22 cellular contexts compared by ENCODE assay signal in genomic region chr2:233821709-233822100, GRCh38. TPM values are rescaled to one million over a fixed set of nuclear protein-coding genes. Genes with fewer than 3 reads are reported as not detected.
A peak's percentile ranks its signal among the peaks of the same experiment; 100 is the strongest.
DNase-seq lines count a peak whose midpoint lies in the region; ATAC-seq and TF ChIP-seq lines count a peak whose summit lies in the region.
"Had no signal": no experiment of that assay in that cellular context is flagged by ENCODE, and none has a peak within 500 bp of the region (broad histone marks: within the 10 kb centered on the region; RNA-seq: fewer than 3 reads in every experiment).

No MANE protein-coding gene starts in this region.

- peaks cover 0 to 2% of the 10 kb centered on the region in 2 donors for H3K9me3 Mint-ChIP-seq in stimulated activated naive B cell treated with anti-CD40 and anti-IgM and Interleukin-4, amounts not matched to agents 10 μg/mL and 1 μg/mL and 100 μg/mL, for 72 hours

- H3K27me3 Mint-ChIP-seq in stimulated activated naive B cell treated with anti-CD40 and anti-IgM and Interleukin-4, amounts not matched to agents 10 μg/mL and 1 μg/mL and 100 μg/mL, for 72 hours: peaks cover 6 to 9% of the 10 kb centered on the region in 2 donors

- TF ChIP-seq CTCF in upper lobe of right lung (IDR thresholded peaks at IDR 0.05): no peak

- H3K9me3 ChIP-seq in upper lobe of right lung: no peaks in the 10 kb centered on the region

- H3K36me3 ChIP-seq in upper lobe of right lung: no peaks in the 10 kb centered on the region

- H3K4me1 Mint-ChIP-seq in stimulated activated naive B cell treated with anti-CD40 and anti-IgM and Interleukin-4, amounts not matched to agents 10 μg/mL and 1 μg/mL and 100 μg/mL, for 72 hours: no peaks in the 10 kb centered on the region
- H3K4me1 Mint-ChIP-seq: IgD-negative memory B cell had no signal

- no peaks in the 10 kb centered on the region for H3K36me3 Mint-ChIP-seq in stimulated activated naive B cell treated with anti-CD40 and anti-IgM and Interleukin-4, amounts not matched to agents 10 μg/mL and 1 μg/mL and 100 μg/mL, for 72 hours
- H3K36me3 Mint-ChIP-seq: IgD-negative memory B cell had no signal

- intact Hi-C loops in posterior vena cava (cut with DNase I) (loop anchor here in 1 of 2 donors (5.0 kb wide), 1 partner anchor 1686 kb away; no protein-coding TSS in a partner anchor), upper lobe of right lung (cut with DNase I) (no loop called here)

- H3K27me3 ChIP-seq in upper lobe of right lung: no peaks in the 10 kb centered on the region

- no peak overlapping the region for H3K4me3 ChIP-seq in upper lobe of right lung

- H3K27ac ChIP-seq in upper lobe of right lung: no peak overlapping the region
- H3K27ac ChIP-seq: KMS-11 had no signal

- ATAC-seq in upper lobe of right lung (no peak), left lobe of liver (no peak)
- no peak for ATAC-seq in stimulated activated naive B cell treated with anti-CD40 and anti-IgM and Interleukin-4, amounts not matched to agents 10 μg/mL and 1 μg/mL and 100 μg/mL, for 72 hours (replicated peaks)
- ATAC-seq: HCT116 had no signal

- H3K4me3 Mint-ChIP-seq in stimulated activated naive B cell treated with anti-CD40 and anti-IgM and Interleukin-4, amounts not matched to agents 10 μg/mL and 1 μg/mL and 100 μg/mL, for 72 hours: no peak overlapping the region
- H3K4me3 Mint-ChIP-seq: IgD-negative memory B cell had no signal

- H3K4me1 ChIP-seq in upper lobe of right lung: no peaks in the 10 kb centered on the region

- DNase-seq in activated effector memory CD4-positive, alpha-beta T cell treated with anti-CD3 and anti-CD28 coated beads, Interleukin-2, amount 50 U/mL, for 16 hours: peak; percentile 22
- DNase-seq in activated effector memory CD4-positive, alpha-beta T cell treated with Interleukin-2 at 50 U/mL for 16 hours: no peak
- DNase-seq in mesenteric fat pad (ENCODE audit: low spot score): peak; percentile 71
- DNase-seq in posterior vena cava (ENCODE audit: low spot score): peak; percentile 37
- DNase-seq in upper lobe of right lung: peak; percentile 27
- DNase-seq in left lobe of liver (ENCODE audit: low spot score): no peak
- DNase-seq in stimulated activated naive B cell treated with anti-CD40 and anti-IgM and Interleukin-4, amounts not matched to agents 10 μg/mL and 1 μg/mL and 100 μg/mL, for 72 hours: no peak
- DNase-seq: Calu3, DND-41, MM.1S, NCI-H1417, NCI-H1694 treated with DMSO at 0.1 percent for 48 hours, NCI-H2081, NCI-H2227 treated with DMSO at 0.1 percent for 48 hours, NCI-H69, RPMI8226, SHP77 had no signal

- H3K27ac Mint-ChIP-seq in stimulated activated naive B cell treated with anti-CD40 and anti-IgM and Interleukin-4, amounts not matched to agents 10 μg/mL and 1 μg/mL and 100 μg/mL, for 72 hours: no peak overlapping the region
- H3K27ac Mint-ChIP-seq: IgD-negative memory B cell had no signal

RNA-seq across cellular contexts. Expression of gene HJURP, which starts 32.6 kb away (rescaled TPM):
- total RNA-seq in mesenteric fat pad: 0.55 TPM
- total RNA-seq in posterior vena cava: under 1 TPM in 1 of 2 donors, not detected in 1; 0.42 TPM
- 1.2 TPM for total RNA-seq in upper lobe of right lung
- total RNA-seq in left lobe of liver: 0.50 TPM

RNA-seq across cellular contexts. Expression of gene MROH2A, which starts 43.6 kb away (rescaled TPM):
- total RNA-seq in mesenteric fat pad (not detected), posterior vena cava (not detected), upper lobe of right lung (not detected), left lobe of liver (6.6 TPM)
- total RNA-seq: A172, NCI-H460 had no signal

Comparison
In these comparisons a context has a peak if more than half of its experiments do, and no peak if none do; other contexts are left out.
1. DNase-seq: peak in activated effector memory CD4-positive, alpha-beta T cell treated with anti-CD3 and anti-CD28 coated beads, Interleukin-2, amount 50 U/mL, for 16 hours (single experiment), mesenteric fat pad (single experiment), posterior vena cava (single experiment) and upper lobe of right lung (single experiment); none in activated effector memory CD4-positive, alpha-beta T cell treated with Interleukin-2 at 50 U/mL for 16 hours (single experiment), left lobe of liver (single experiment) and stimulated activated naive B cell treated with anti-CD40 and anti-IgM and Interleukin-4, amounts not matched to agents 10 μg/mL and 1 μg/mL and 100 μg/mL, for 72 hours (single experiment).